Comparison of ENCODE assay signal across 1 cellular context in the genomic region with DNA sequence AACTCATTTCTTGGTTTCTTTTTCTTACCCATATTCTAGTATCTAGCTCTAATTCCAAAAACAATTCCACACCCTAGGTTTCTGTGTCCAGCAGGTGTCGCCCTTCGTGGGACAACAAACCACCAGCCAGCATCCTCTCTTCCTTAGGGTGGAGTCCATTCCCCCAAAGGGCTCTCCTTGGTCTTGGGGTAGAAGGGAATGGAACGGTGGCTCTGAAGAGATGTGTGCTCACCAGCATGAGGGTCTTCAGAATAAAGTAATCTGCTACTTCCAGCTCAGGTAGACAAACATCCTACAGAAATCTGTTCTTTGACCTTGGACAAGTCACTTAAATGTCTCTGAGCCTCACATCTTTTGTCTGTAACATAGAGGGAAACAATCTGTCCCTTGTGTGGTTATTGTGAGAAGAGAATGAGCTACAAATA.
TF ChIP-seq lines count a peak whose summit lies in the region.

No MANE protein-coding gene starts in this region.

TF ChIP-seq in H1, 55 proteins besides CTCF, POLR2A, EP300 and RAD21 (continued from another document):
- TF ChIP-seq, protein P1, sequence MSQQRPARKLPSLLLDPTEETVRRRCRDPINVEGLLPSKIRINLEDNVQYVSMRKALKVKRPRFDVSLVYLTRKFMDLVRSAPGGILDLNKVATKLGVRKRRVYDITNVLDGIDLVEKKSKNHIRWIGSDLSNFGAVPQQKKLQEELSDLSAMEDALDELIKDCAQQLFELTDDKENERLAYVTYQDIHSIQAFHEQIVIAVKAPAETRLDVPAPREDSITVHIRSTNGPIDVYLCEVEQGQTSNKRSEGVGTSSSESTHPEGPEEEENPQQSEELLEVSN (IDR thresholded peaks at IDR 0.05): no peak
- TF ChIP-seq SIX5 (IDR thresholded peaks at IDR 0.05; ENCODE audit: low read depth, low read length) (no peak), TCF12 (IDR thresholded peaks at IDR 0.05; ENCODE audit: low read depth, low read length) (no peak)
